13 cellular contexts compared by ENCODE assay signal in the genomic region with DNA sequence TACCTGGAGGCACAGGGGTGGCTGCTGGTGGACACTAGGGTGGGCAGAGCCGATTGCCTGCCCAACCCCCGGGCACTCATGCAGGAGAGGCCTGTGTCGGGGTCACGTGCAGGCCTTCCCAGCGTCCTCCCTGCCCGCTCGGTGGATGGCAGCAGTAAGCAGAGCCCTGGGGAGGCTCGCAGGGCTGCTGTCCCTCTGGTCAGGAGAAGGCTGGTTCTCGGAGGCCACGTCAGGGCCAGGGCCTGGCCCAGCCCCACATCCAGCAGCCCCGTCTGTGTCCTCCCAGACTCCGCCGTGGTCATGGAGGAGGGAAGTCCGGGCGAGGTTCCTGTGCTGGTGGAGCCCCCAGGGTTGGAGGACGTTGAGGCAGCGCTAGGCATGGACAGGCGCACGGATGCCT.
"Had no signal": no experiment of that assay in that cellular context is flagged by ENCODE, and none has a peak within 500 bp of the region (broad histone marks: within the 10 kb centered on the region; RNA-seq: fewer than 3 reads in every experiment).

No MANE protein-coding gene starts in this region.

- H3K27ac ChIP-seq: ascending aorta, colonic mucosa, right atrium auricular region had no signal

- H3K9ac ChIP-seq: SK-N-SH had no signal

- DNase-seq: activated CD4-positive, alpha-beta T cell treated with anti-CD3 and anti-CD28 coated beads, Interleukin-2, amount 10 ng/mL, durations not matched to agents 24 days and 14 days; activated CD8-positive, alpha-beta T cell treated with anti-CD3 and anti-CD28 coated beads for 36 hours; activated naive CD4-positive, alpha-beta T cell treated with anti-CD3 and anti-CD28 coated beads, Interleukin-2, amount 10 ng/mL, durations not matched to agents 7 days and 5 days; activated T-cell treated with anti-CD3 and anti-CD28 coated beads, Interleukin-2, amount 50 U/mL, for 1 hour; colonic mucosa; head of caudate nucleus; left ventricle myocardium superior; posterior cingulate gyrus; SK-N-SH; stimulated activated CD8-positive, alpha-beta memory T cell treated with anti-CD3 and anti-CD28 coated beads, Interleukin-4, amount 100 ng/mL, for 48 hours; stimulated activated naive CD4-positive, alpha-beta T cell had no signal

- H3K4me2 ChIP-seq: SK-N-SH had no signal

- H3K27me3 ChIP-seq: ascending aorta, colonic mucosa, right atrium auricular region had no signal

- H3K4me1 ChIP-seq: ascending aorta, colonic mucosa had no signal

- H3K4me3 ChIP-seq: ascending aorta, colonic mucosa, right atrium auricular region had no signal

- H3K9me3 ChIP-seq: ascending aorta, colonic mucosa, right atrium auricular region, SK-N-SH had no signal
